ENCODE assay signal across 18 cellular contexts in the genomic region with DNA sequence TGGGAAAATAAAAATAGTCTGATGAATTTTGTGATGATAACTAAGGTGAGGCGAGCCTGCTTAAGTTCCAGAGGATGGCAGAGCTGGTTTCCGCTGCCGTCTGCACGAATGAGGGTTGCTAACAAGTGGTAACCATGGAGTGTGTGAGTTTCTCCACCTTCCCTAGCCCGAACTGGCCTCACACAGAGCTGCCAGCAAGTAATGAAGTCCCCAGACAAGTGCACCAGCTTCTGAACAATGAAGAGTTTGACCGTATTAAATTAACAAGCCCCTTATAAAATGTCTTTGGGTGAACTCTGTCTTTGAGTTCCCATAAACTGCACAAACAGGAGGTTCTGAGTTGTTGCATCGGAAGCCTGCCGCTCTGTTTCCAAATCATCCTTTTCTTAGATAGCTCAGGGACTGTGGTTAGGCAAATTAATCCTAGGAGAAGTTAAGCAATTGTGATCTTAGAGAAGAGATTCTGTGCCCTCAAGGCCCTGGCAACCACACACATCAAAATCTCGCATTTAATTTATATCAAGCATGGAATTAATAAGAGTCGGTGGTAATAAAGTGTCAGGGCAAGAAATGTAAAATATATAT.
DNase-seq lines count a peak whose midpoint lies in the region; ATAC-seq, FAIRE-seq and TF ChIP-seq lines count a peak whose summit lies in the region.
"Had no signal": no experiment of that assay in that cellular context is flagged by ENCODE, and none has a peak within 500 bp of the region (broad histone marks: within the 10 kb centered on the region; RNA-seq: fewer than 3 reads in every experiment).

No MANE protein-coding gene starts in this region.

- peaks cover 6% of the 10 kb centered on the region for H3K27me3 Mint-ChIP-seq in nephron progenitor cell (ENCODE audit: low read depth, poor library complexity)

- peaks cover 35% of the 10 kb centered on the region for H3K4me1 Mint-ChIP-seq in nephron progenitor cell
- H3K4me1 Mint-ChIP-seq in stimulated activated effector memory CD8-positive, alpha-beta T cell treated with anti-CD3 and anti-CD28 coated beads, Interleukin-12 subunit alpha, Interleukin-12 subunit beta, amount 100 ng/mL, for 72 hours, result no peaks in the 10 kb centered on the region

- no peak for ATAC-seq in GM21786 (IDR thresholded peaks at IDR 0.05; ENCODE audit: unreplicated experiment)
- no peak for ATAC-seq in stimulated activated effector memory CD8-positive, alpha-beta T cell treated with anti-CD3 and anti-CD28 coated beads, Interleukin-12 subunit alpha, Interleukin-12 subunit beta, amount 100 ng/mL, for 72 hours
- ATAC-seq: A549, GM12878 had no signal

- TF ChIP-seq CTCF in nephron progenitor cell (IDR thresholded peaks at IDR 0.05) (no peak), GM20000 (IDR thresholded peaks at IDR 0.05; ENCODE audit: extremely low read depth, missing control alignments) (no peak)

- no peak overlapping the region for H3K4me3 Mint-ChIP-seq in nephron progenitor cell
- no peak overlapping the region for H3K4me3 Mint-ChIP-seq in stimulated activated effector memory CD8-positive, alpha-beta T cell treated with anti-CD3 and anti-CD28 coated beads, Interleukin-12 subunit alpha, Interleukin-12 subunit beta, amount 100 ng/mL, for 72 hours
- H3K4me3 Mint-ChIP-seq: HFFc6 had no signal

- peak overlapping the region; percentile 27 for H3K27ac Mint-ChIP-seq in nephron progenitor cell
- no peak overlapping the region for H3K27ac Mint-ChIP-seq in stimulated activated effector memory CD8-positive, alpha-beta T cell treated with anti-CD3 and anti-CD28 coated beads, Interleukin-12 subunit alpha, Interleukin-12 subunit beta, amount 100 ng/mL, for 72 hours
- H3K27ac Mint-ChIP-seq: HFFc6 had no signal

- no peak for FAIRE-seq in urothelium cell line (lab: Jason Lieb, UNC)
- FAIRE-seq: A549, GM12878, GM18507, H1 had no signal

- H3K36me3 Mint-ChIP-seq in nephron progenitor cell (ENCODE audit: low read depth), result no peaks in the 10 kb centered on the region
- no peaks in the 10 kb centered on the region for H3K36me3 Mint-ChIP-seq in stimulated activated effector memory CD8-positive, alpha-beta T cell treated with anti-CD3 and anti-CD28 coated beads, Interleukin-12 subunit alpha, Interleukin-12 subunit beta, amount 100 ng/mL, for 72 hours

- H3K9me3 Mint-ChIP-seq in nephron progenitor cell, result no peaks in the 10 kb centered on the region
- no peaks in the 10 kb centered on the region for H3K9me3 Mint-ChIP-seq in stimulated activated effector memory CD8-positive, alpha-beta T cell treated with anti-CD3 and anti-CD28 coated beads, Interleukin-12 subunit alpha, Interleukin-12 subunit beta, amount 100 ng/mL, for 72 hours
- H3K9me3 Mint-ChIP-seq: HFFc6 had no signal

- DNase-seq in AML-193 (lab: John Stamatoyannopoulos, UW) (peak; percentile 6 to 32), NCI-H526 (lab: John Stamatoyannopoulos, UW) (peak; percentile 14 to 50), amniotic epithelial cell (ENCODE audit: low read depth) (peak; percentile 83), nephron progenitor cell (peak; percentile 8), GM20000 (ENCODE audit: low spot score) (no peak), urothelium cell line (ENCODE audit: low spot score) (no peak)
- DNase-seq in stimulated activated effector memory CD8-positive, alpha-beta T cell treated with anti-CD3 and anti-CD28 coated beads, Interleukin-12 subunit alpha, Interleukin-12 subunit beta, amount 100 ng/mL, for 72 hours (ENCODE audit: low spot score in 2 of 2), result no peak
- DNase-seq: Caco-2, HFFc6, KG1, NCI-H1092 treated with DMSO at 0.1 percent for 48 hours, NCI-H187 treated with DMSO at 0.1 percent for 48 hours, SW 1271 had no signal

Comparison
In these comparisons a context has a peak if more than half of its experiments do, and no peak if none do; other contexts are left out.
1. DNase-seq: peak in AML-193 (2 of 2), NCI-H526 (2 of 2), amniotic epithelial cell (single experiment) and nephron progenitor cell (single experiment); none in GM20000 (single experiment), stimulated activated effector memory CD8-positive, alpha-beta T cell treated with anti-CD3 and anti-CD28 coated beads, Interleukin-12 subunit alpha, Interleukin-12 subunit beta, amount 100 ng/mL, for 72 hours (0 of 2) and urothelium cell line (single experiment).